25 cellular contexts compared by ENCODE assay signal in genomic region chr12:11922361-11922760, GRCh38.
DNase-seq lines count a peak whose midpoint lies in the region; ATAC-seq, FAIRE-seq and TF ChIP-seq lines count a peak whose summit lies in the region.
"Had no signal": no experiment of that assay in that cellular context is flagged by ENCODE, and none has a peak within 500 bp of the region (broad histone marks: within the 10 kb centered on the region; RNA-seq: fewer than 3 reads in every experiment).

No MANE protein-coding gene starts in this region.

- peak; percentile 88 for ATAC-seq in HepG2
- ATAC-seq in right lobe of liver = no peak
- no peak for ATAC-seq in PC-3
- ATAC-seq: left cardiac atrium; naive thymus-derived CD4-positive, alpha-beta T cell; Right ventricle myocardium inferior; WTC11 had no signal

- 0 out of 5 replicates have a peak, but pooled peaks cover 0 to 2% of the 10 kb centered on the region in 2 experiments for H3K27me3 ChIP-seq in HepG2 (ENCODE audit: control insufficient read depth in 1 of 2, insufficient read depth in 2 of 2, low read length in 2 of 2)
- H3K27me3 ChIP-seq in right lobe of liver = no peaks in the 10 kb centered on the region
- no peaks in the 10 kb centered on the region for H3K27me3 ChIP-seq in PC-3 (ENCODE audit: low read length)

- TF ChIP-seq RAD21 in HepG2 (CRISPR knock-in tag; IDR thresholded peaks at IDR 0.05) = no peak

- H3K9me3 ChIP-seq in HepG2 (ENCODE audit: low read length) (no peaks in the 10 kb centered on the region), right lobe of liver (no peaks in the 10 kb centered on the region), PC-3 (ENCODE audit: low read length) (no peaks in the 10 kb centered on the region)

- WGBS in HepG2 (ENCODE audit: low lambda C conversion rate) = 0% methylated on average over 1 of the region's 1 CpG
- 17% methylated on average over 1 of the region's 1 CpG for WGBS in right lobe of liver (ENCODE audit: insufficient coverage, low coverage, low lambda C conversion rate, missing lambda C conversion rate)

- no peak overlapping the region for H3K4me3 ChIP-seq in HepG2 (replicated peaks in 1 of 3; ENCODE audit: insufficient read depth in 1 of 3, low read depth in 2 of 3, low read length in 3 of 3)
- no peak overlapping the region for H3K4me3 ChIP-seq in right lobe of liver
- H3K4me3 ChIP-seq in PC-3 (ENCODE audit: low read length) = no peak overlapping the region

- intact Hi-C loops in HepG2 (cut with micrococcal nuclease; ENCODE audit: unreplicated experiment) (loop anchor here (5.0 kb wide), 1 partner anchor 35 kb away; no protein-coding TSS in a partner anchor), right lobe of liver (cut with DNase I) (no loop called here), PC-3 (cut with micrococcal nuclease) (no loop called here)

- FAIRE-seq in HepG2 (lab: Jason Lieb, UNC) = peak; percentile 44
- FAIRE-seq: D721Med had no signal

- H3K4me2 ChIP-seq in HepG2 (ENCODE audit: low read depth, low read length) = peak overlapping the region; percentile 18
- no peak overlapping the region for H3K4me2 ChIP-seq in PC-3 (ENCODE audit: low read length)

- POLR2A ChIA-PET in HepG2 (lab: Yijun Ruan, JAX) (no interaction called here), PC-3 (lab: Charles Lee; ENCODE audit: unreplicated experiment) (no interaction called here)

- H4K20me1 ChIP-seq in HepG2 (ENCODE audit: insufficient read depth, low read length) = no peaks in the 10 kb centered on the region
- H4K20me1 ChIP-seq in PC-3 (ENCODE audit: low read length) = no peaks in the 10 kb centered on the region

- in situ Hi-C loops in HepG2 (cut with HindIII; ENCODE audit: extremely low pct_ligation_motif_present, low pct_unique_long_range_greater_than_20kb) = no loop called here
- in situ Hi-C loops in SK-MEL-5 (cut with HindIII; ENCODE audit: low pct_unique_long_range_greater_than_20kb, low sequenced_read_pairs) = no loop called here

- peak; percentile 74 for DNase-seq in HepG2 (ENCODE audit: low spot score)
- DNase-seq in right lobe of liver = no peak
- peak; percentile 74 for DNase-seq in SK-MEL-5 (ENCODE audit: low read depth, low spot score)
- peak; percentile 21 for DNase-seq in left kidney (ENCODE audit: low read depth, low spot score)
- DNase-seq in dedifferentiated amniotic fluid mesenchymal stem cell (ENCODE audit: extremely low spot score) = no peak
- no peak for DNase-seq in PC-3
- no peak for DNase-seq in NCI-H1092 (lab: John Stamatoyannopoulos, UW)
- DNase-seq: ACHN; activated CD4-positive, alpha-beta T cell treated with anti-CD3 and anti-CD28 coated beads, Interleukin-2, amount 50 U/mL, for 4 hours; activated CD8-positive, alpha-beta memory T cell treated with anti-CD3 and anti-CD28 coated beads, Interleukin-2, amount 50 U/mL, for 48 hours; activated effector memory CD4-positive, alpha-beta T cell treated with anti-CD3 and anti-CD28 coated beads, Interleukin-2, amount 50 U/mL, for 16 hours; activated naive CD8-positive, alpha-beta T cell treated with anti-CD3 and anti-CD28 coated beads, Interleukin-2, amount 10 ng/mL, durations not matched to agents 7 days and 5 days; HCEC 1CT; head of caudate nucleus; left cardiac atrium; naive thymus-derived CD4-positive, alpha-beta T cell; NCI-H1417; NCI-H774; occipital lobe; substantia nigra; T-helper 9 cell had no signal

- H3K79me2 ChIP-seq in HepG2 (ENCODE audit: insufficient read depth, low read length) = no peaks in the 10 kb centered on the region
- H3K79me2 ChIP-seq in PC-3 (ENCODE audit: low read length) = no peaks in the 10 kb centered on the region

- H3K9ac ChIP-seq in HepG2 (ENCODE audit: insufficient read depth, low read depth, low read length) (no peak overlapping the region), PC-3 (ENCODE audit: low read length) (no peak overlapping the region)

- H3K27ac ChIP-seq in HepG2 (ENCODE audit: extremely low read length, insufficient read depth, low read length) (no peak overlapping the region), right lobe of liver (no peak overlapping the region), PC-3 (ENCODE audit: low read length) (no peak overlapping the region)
- H3K27ac ChIP-seq: epithelial cell of prostate had no signal

- H3K36me3 ChIP-seq in HepG2 (replicated peaks in 1 of 2; ENCODE audit: control insufficient read depth in 1 of 2, insufficient read depth in 2 of 2, low read length in 2 of 2) (no peaks in the 10 kb centered on the region), right lobe of liver (no peaks in the 10 kb centered on the region), PC-3 (ENCODE audit: low read depth, low read length) (no peaks in the 10 kb centered on the region)

- TF ChIP-seq EP300 in HepG2 (IDR thresholded peaks at IDR 0.05; ENCODE audit: low read depth in 2 of 2, low read length in 2 of 2) (peak in 1 of 2 experiments; percentile 5; a peak in 1 of 4 replicates), HepG2 (CRISPR knock-in tag; IDR thresholded peaks at IDR 0.05; ENCODE audit: borderline replicate concordance) (no peak; the same call in 1 of the 2 replicates)

- no peaks in the 10 kb centered on the region for H3K9me2 ChIP-seq in PC-3 (replicated peaks; ENCODE audit: low read length)

- BruUV-seq in HepG2 (replicated peaks; lab: Mats Ljungman, UMichigan) = no TSS peak
- BruUV-seq in PC-3 (replicated peaks; lab: Mats Ljungman, UMichigan) = no TSS peak

- H3K4me1 ChIP-seq in HepG2 (ENCODE audit: insufficient read depth, low read length) (peaks cover 25% of the 10 kb centered on the region), right lobe of liver (no peaks in the 10 kb centered on the region), PC-3 (ENCODE audit: insufficient read depth, low read length) (no peaks in the 10 kb centered on the region)

- no peak for TF ChIP-seq POLR2A in HepG2 (IDR thresholded peaks at IDR 0.05; ENCODE audit: insufficient read depth in 1 of 2, low read depth in 2 of 2, low read length in 2 of 2)
- TF ChIP-seq POLR2A in right lobe of liver (IDR thresholded peaks at IDR 0.05) = no peak

- no peak for TF ChIP-seq CTCF in HepG2 (CRISPR knock-in tag; IDR thresholded peaks at IDR 0.05)
- no peak for TF ChIP-seq CTCF in right lobe of liver (IDR thresholded peaks at IDR 0.05)
- no peak for TF ChIP-seq CTCF in PC-3 (conservative IDR thresholded peaks at IDR 0.05; ENCODE audit: low read depth, low read length)

- H2AFZ ChIP-seq in HepG2 (ENCODE audit: low read length) = no peak overlapping the region
- H2AFZ ChIP-seq in PC-3 (ENCODE audit: low read length) = no peak overlapping the region

- CTCF ChIA-PET in HepG2 (lab: Yijun Ruan, JAX; ENCODE audit: low intra/inter-chr PET ratio, low total read pairs) (no interaction called here), PC-3 (lab: Charles Lee) (no interaction called here)

- H3F3A ChIP-seq in PC-3 (ENCODE audit: low read length, unreplicated experiment) = no peaks in the 10 kb centered on the region

TF ChIP-seq in HepG2, 621 proteins besides CTCF, POLR2A, EP300 and RAD21 (continues in another document):
- peak; percentile 14; the same call in 1 of the 2 replicates for TF ChIP-seq ARID5B (CRISPR knock-in tag; IDR thresholded peaks at IDR 0.05)
- TF ChIP-seq GMEB1 (CRISPR knock-in tag; IDR thresholded peaks at IDR 0.05; ENCODE audit: borderline replicate concordance) = no peak
- TF ChIP-seq ETV5 (CRISPR knock-in tag; IDR thresholded peaks at IDR 0.05; ENCODE audit: borderline replicate concordance) = peak; percentile 23; the same call in 1 of the 2 replicates
- TF ChIP-seq BCL6 (CRISPR knock-in tag; IDR thresholded peaks at IDR 0.05) = 0 out of 2 replicates have a peak, but pooled peaks have one; percentile 11
- TF ChIP-seq RBFOX2 (IDR thresholded peaks at IDR 0.05; ENCODE audit: low read depth, low read length) = no peak
- no peak for TF ChIP-seq ZNF672 (CRISPR knock-in tag; IDR thresholded peaks at IDR 0.05)
- TF ChIP-seq DDIT3 (CRISPR knock-in tag; IDR thresholded peaks at IDR 0.05) = no peak
- TF ChIP-seq ZNF205 (CRISPR knock-in tag; IDR thresholded peaks at IDR 0.05) = no peak

Comparison
In these comparisons a context has a peak if more than half of its experiments do, and no peak if none do; other contexts are left out.
1. DNase-seq: peak in HepG2 (single experiment), SK-MEL-5 (single experiment) and left kidney (single experiment); none in right lobe of liver (0 of 3), dedifferentiated amniotic fluid mesenchymal stem cell (single experiment), PC-3 (single experiment) and NCI-H1092 (single experiment).